ENCODE assay signal across 8 cellular contexts in the genomic region with DNA sequence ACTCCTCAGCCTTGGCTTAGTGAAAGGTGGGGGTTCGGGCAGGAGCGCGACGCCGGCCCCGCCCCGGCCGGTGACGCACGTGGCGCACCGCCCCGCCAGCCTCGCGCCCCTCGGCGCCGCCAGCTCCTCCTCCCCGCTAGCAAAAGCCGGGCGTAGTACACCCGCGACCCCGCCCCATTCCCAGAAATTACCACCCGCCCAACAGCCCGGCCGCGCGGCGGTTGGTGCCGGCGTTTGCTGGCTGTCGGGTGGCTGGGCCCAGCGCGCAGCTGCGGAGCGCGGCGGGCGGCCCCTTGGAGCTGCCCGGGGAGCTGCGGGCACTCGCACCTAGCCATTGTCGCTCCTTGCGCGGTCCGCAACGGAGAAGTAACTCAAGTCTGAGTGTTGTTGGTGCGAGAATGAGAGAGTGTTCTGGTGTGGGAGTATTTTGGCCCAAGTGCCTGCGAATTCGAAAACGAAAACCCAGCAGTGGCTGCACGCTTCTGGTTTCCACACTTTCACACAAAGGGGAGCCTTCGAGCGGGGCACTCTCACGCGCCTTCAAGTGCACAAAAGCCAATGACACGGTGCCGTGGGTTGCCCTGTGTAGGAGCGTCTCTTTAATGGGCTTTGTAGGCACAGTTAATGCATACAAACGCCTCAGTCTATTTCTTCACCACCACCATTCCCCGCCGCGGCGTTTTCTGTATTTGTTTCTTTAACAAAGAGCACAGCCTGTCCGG.
DNase-seq lines count a peak whose midpoint lies in the region; ATAC-seq and TF ChIP-seq lines count a peak whose summit lies in the region.

No MANE protein-coding gene starts in this region.

- DNase-seq in Ammon's horn (ENCODE audit: low spot score) (peak; percentile 96), NCI-H446 (lab: John Stamatoyannopoulos, UW) (peak; percentile 83 to 95), cerebellar cortex (ENCODE audit: low spot score) (peak; percentile 85), kidney glomerular epithelial cell (lab: John Stamatoyannopoulos, UW) (peak; percentile 91)
- DNase-seq in activated CD4-positive, CD25-positive, alpha-beta regulatory T cell treated with anti-CD3 and anti-CD28 coated beads, Interleukin-2, amount 50 U/mL, for 72 hours: peak; percentile 86
- DNase-seq in stimulated activated CD4-positive, alpha-beta T cell treated with anti-CD3 and anti-CD28 coated beads, Interleukin-15, amount 100 ng/mL, for 48 hours (ENCODE audit: low read depth in 2 of 2): peak; percentile 79 to 89

- TF ChIP-seq POLR2A in GM19193 (IDR thresholded peaks at IDR 0.05; ENCODE audit: extremely low read depth, insufficient read depth, insufficient read length): peak; percentile 77

- ATAC-seq in HG03378 (IDR thresholded peaks at IDR 0.05; ENCODE audit: unreplicated experiment): peak; percentile 66

Comparison
In these comparisons a context has a peak if more than half of its experiments do, and no peak if none do; other contexts are left out.
1. Peak in every context shown above with its lines: DNase-seq and ATAC-seq.